In genomic region chr19:49807888-49808675, GRCh38 we compare ENCODE assay signal across 8 cellular contexts. TPM values are rescaled to one million over a fixed set of nuclear protein-coding genes. Genes with fewer than 3 reads are reported as not detected.
A peak's percentile ranks its signal among the peaks of the same experiment; 100 is the strongest.
DNase-seq lines count a peak whose midpoint lies in the region; ATAC-seq and TF ChIP-seq lines count a peak whose summit lies in the region.

No MANE protein-coding gene starts in this region.

- H3K9ac ChIP-seq in SK-N-MC (ENCODE audit: insufficient read length) (no peak overlapping the region), skeletal muscle tissue (ENCODE audit: low read depth in 1 of 3, low read length in 3 of 3) (peak overlapping the region in 1 of 3 donors; percentile 64)

- H3F3A ChIP-seq in GM23338 (replicated peaks; ENCODE audit: low read depth), result peaks cover 31% of the 10 kb centered on the region

- H3K27ac ChIP-seq in GM23338 (ENCODE audit: low read depth) (peak overlapping the region; percentile 55; the same call in 1 of the 2 replicates), SK-N-MC (0 out of 2 replicates have a peak overlapping the region, but pooled peaks have one; percentile 9), gastroesophageal sphincter (peak overlapping the region in 3 of 4 donors; percentile 86 to 92 (median 87)), skeletal muscle tissue (ENCODE audit: low read depth, low read length) (peak overlapping the region; percentile 19)

- peak overlapping the region; percentile 81 for H3K4me3 Mint-ChIP-seq in GM23338

- no peaks in the 10 kb centered on the region for H3K9me3 ChIP-seq in SK-N-MC (ENCODE audit: low read depth, low read length)
- H3K9me3 ChIP-seq in gastroesophageal sphincter, result no peaks in the 10 kb centered on the region
- no peaks in the 10 kb centered on the region for H3K9me3 ChIP-seq in skeletal muscle tissue (ENCODE audit: control insufficient read depth in 3 of 3, low read length in 3 of 3)

- TF ChIP-seq POLR2A in gastroesophageal sphincter (IDR thresholded peaks at IDR 0.05), result no peak

- 82 to 100% methylated on average over 2 to 4 of the region's 21 CpGs for WGBS in gastroesophageal sphincter (ENCODE audit: low coverage in 1 of 2), 2 donors

- DNase-seq in GM23338 (ENCODE audit: low spot score) (peak; percentile 61), SK-N-MC (ENCODE audit: low read depth, low spot score) (no peak), A172 (ENCODE audit: low spot score) (no peak), DMS 273 (lab: John Stamatoyannopoulos, UW; ENCODE audit: unreplicated experiment) (no peak)
- DNase-seq in stimulated activated CD4-positive, alpha-beta T cell treated with anti-CD3 and anti-CD28 coated beads, Interleukin-4, amount 100 ng/mL, for 24 hours, result no peak

- no peaks in the 10 kb centered on the region for H3K27me3 ChIP-seq in GM23338 (ENCODE audit: insufficient read depth)
- no peaks in the 10 kb centered on the region for H3K27me3 ChIP-seq in gastroesophageal sphincter
- H3K27me3 ChIP-seq in skeletal muscle tissue (ENCODE audit: control insufficient read depth in 3 of 3, insufficient read depth in 3 of 3, low read length in 3 of 3), result no peaks in the 10 kb centered on the region

- H3K9me2 ChIP-seq in GM23338 (ENCODE audit: insufficient read depth), result no peaks in the 10 kb centered on the region

- H3K4me1 Mint-ChIP-seq in GM23338, result peaks cover 32% of the 10 kb centered on the region

- H3K4me1 ChIP-seq in GM23338 (ENCODE audit: insufficient read depth), result peaks cover 25% of the 10 kb centered on the region; the same call in 1 of the 2 replicates
- H3K4me1 ChIP-seq in gastroesophageal sphincter, result peaks cover 0 to 45% (median 11%) of the 10 kb centered on the region in 3 donors
- H3K4me1 ChIP-seq in skeletal muscle tissue (ENCODE audit: control insufficient read depth in 3 of 3, insufficient read depth in 3 of 3, low read length in 3 of 3), result peaks cover 17 to 30% (median 24%) of the 10 kb centered on the region in 3 donors

- H3K27ac Mint-ChIP-seq in GM23338, result 0 out of 2 replicates have a peak overlapping the region, but pooled peaks have one; percentile 56

- TF ChIP-seq EP300 in gastroesophageal sphincter (IDR thresholded peaks at IDR 0.05), result no peak

- ATAC-seq in GM23338, result peak; percentile 7
- ATAC-seq in gastroesophageal sphincter, result no peak
- no peak for ATAC-seq in HG02970 (IDR thresholded peaks at IDR 0.05; ENCODE audit: low FRiP score, unreplicated experiment)

- H3K36me3 ChIP-seq in GM23338 (ENCODE audit: insufficient read depth) (no peaks in the 10 kb centered on the region; the same call in 1 of the 2 replicates), SK-N-MC (ENCODE audit: insufficient read depth, low read length) (peaks cover 18% of the 10 kb centered on the region; the same call in 1 of the 2 replicates), gastroesophageal sphincter (peaks cover 0 to 48% of the 10 kb centered on the region in 2 donors), skeletal muscle tissue (ENCODE audit: control insufficient read depth in 3 of 3, insufficient read depth in 3 of 3, low read length in 3 of 3) (peaks cover 6 to 22% (median 11%) of the 10 kb centered on the region in 3 donors)

- peaks cover 38% of the 10 kb centered on the region for H3K36me3 Mint-ChIP-seq in GM23338 (ENCODE audit: low read depth)

- H3K4me3 ChIP-seq in GM23338, result peak overlapping the region; percentile 63
- H3K4me3 ChIP-seq in SK-N-MC, result no peak overlapping the region
- peak overlapping the region in 1 of 2 donors; percentile 68 for H3K4me3 ChIP-seq in gastroesophageal sphincter
- peak overlapping the region; percentile 59 to 93 (median 91) for H3K4me3 ChIP-seq in skeletal muscle tissue (ENCODE audit: low read length in 3 of 3)

- TF ChIP-seq CTCF in GM23338 (conservative IDR thresholded peaks at IDR 0.05; ENCODE audit: low read depth in 2 of 2), result no peak
- no peak for TF ChIP-seq CTCF in gastroesophageal sphincter (IDR thresholded peaks at IDR 0.05)

- H3K9me3 Mint-ChIP-seq in GM23338, result no peaks in the 10 kb centered on the region; the same call in 2 of the 3 replicates

- H2AFZ ChIP-seq in GM23338, result no peak overlapping the region

- peak overlapping the region; percentile 82 for H3K4me2 ChIP-seq in GM23338

- no peaks in the 10 kb centered on the region for H3K79me2 ChIP-seq in GM23338 (replicated peaks; ENCODE audit: insufficient read depth)

- peaks cover 22% of the 10 kb centered on the region for H3K27me3 Mint-ChIP-seq in GM23338 (ENCODE audit: insufficient read depth, low read depth, poor library complexity)

- no peaks in the 10 kb centered on the region; the same call in 1 of the 2 replicates for H4K20me1 ChIP-seq in GM23338 (replicated peaks; ENCODE audit: insufficient read depth)

TF ChIP-seq in GM23338, 12 proteins besides CTCF, POLR2A, EP300 and RAD21:
- TF ChIP-seq ZNF331 (CRISPR knock-in tag; IDR thresholded peaks at IDR 0.05; ENCODE audit: low read depth), result no peak
- no peak for TF ChIP-seq POLR2AphosphoS5 (IDR thresholded peaks at IDR 0.05; ENCODE audit: low read depth)

RNA-seq across cellular contexts. Expression of gene FUZ, which starts 5.0 kb away (rescaled TPM):
- 25.7 and 34.8 TPM in 2 replicates for total RNA-seq in GM23338 (2014; rRNA removed; shearing (Covaris generic))
- polyA plus RNA-seq in GM23338 (2016; fragmentation: Nextera tagmentation; extraction: Ambion mirVana), result 24.3 TPM in 2 replicates
- 10 to 100 TPM; 14.8 to 23.0 (median 20.1) TPM for total RNA-seq in gastroesophageal sphincter
- 12.5 TPM for total RNA-seq in skeletal muscle tissue
- total RNA-seq in A172 (2014; rRNA removed; shearing (Covaris generic)), result 17.6 and 19.0 TPM in 2 replicates

RNA-seq across cellular contexts. Expression of gene MED25, which starts 10.0 kb away (rescaled TPM):
- 47.1 and 58.6 TPM in 2 replicates for total RNA-seq in GM23338 (2014; rRNA removed; shearing (Covaris generic))
- polyA plus RNA-seq in GM23338 (2016; fragmentation: Nextera tagmentation; extraction: Ambion mirVana), result 45.6 and 46.4 TPM in 2 replicates
- total RNA-seq in gastroesophageal sphincter, result 10 to 100 TPM; 26.7 to 36.1 (median 28.7) TPM
- 11.0 TPM for total RNA-seq in skeletal muscle tissue
- 28.6 and 34.8 TPM in 2 replicates for total RNA-seq in A172 (2014; rRNA removed; shearing (Covaris generic))

RNA-seq across cellular contexts. Expression of gene AP2A1, which starts 41.3 kb away (rescaled TPM):
- 110 and 129 TPM in 2 replicates for total RNA-seq in GM23338 (2014; rRNA removed; shearing (Covaris generic))
- 34.1 and 37.2 TPM in 2 replicates for polyA plus RNA-seq in GM23338 (2016; fragmentation: Nextera tagmentation; extraction: Ambion mirVana)
- 100 to 1,000 TPM in 1 of 4 donors, 10 to 100 TPM in 3; 69.9 to 103 (median 76.1) TPM for total RNA-seq in gastroesophageal sphincter
- 32.9 TPM for total RNA-seq in skeletal muscle tissue
- total RNA-seq in A172 (2014; rRNA removed; shearing (Covaris generic)), result 116 and 130 TPM in 2 replicates

RNA-seq across cellular contexts. Expression of gene PTOV1, which starts 42.9 kb away (rescaled TPM):
- 194 and 209 TPM in 2 replicates for total RNA-seq in GM23338 (2014; rRNA removed; shearing (Covaris generic))
- 188 and 225 TPM in 2 replicates for polyA plus RNA-seq in GM23338 (2016; fragmentation: Nextera tagmentation; extraction: Ambion mirVana)
- total RNA-seq in gastroesophageal sphincter, result 10 to 100 TPM; 52.9 to 89.1 (median 60.0) TPM
- total RNA-seq in skeletal muscle tissue, result 63.7 TPM
- 119 and 139 TPM in 2 replicates for total RNA-seq in A172 (2014; rRNA removed; shearing (Covaris generic))

RNA-seq across cellular contexts. Expression of gene TSKS, which starts 45.0 kb away (rescaled TPM):
- not detected in 2 replicates for total RNA-seq in GM23338 (2014; rRNA removed; shearing (Covaris generic))
- 0.82 and 0.99 TPM in 2 replicates for polyA plus RNA-seq in GM23338 (2016; fragmentation: Nextera tagmentation; extraction: Ambion mirVana)
- 1 to 10 TPM in 1 of 4 donors, under 1 TPM in 1, not detected in 2; 0.73 to 4.2 TPM for total RNA-seq in gastroesophageal sphincter
- under 0.01 TPM for total RNA-seq in skeletal muscle tissue
- total RNA-seq in A172 (2014; rRNA removed; shearing (Covaris generic)), result not detected in 2 replicates

Comparison
In these comparisons a context has a peak if more than half of its experiments do, and no peak if none do; other contexts are left out.
1. H3K27ac ChIP-seq: peak in every context shown above with its lines; median percentile 87 in gastroesophageal sphincter; 55 in GM23338; 19 in skeletal muscle tissue; 9 in SK-N-MC.